In the genomic region with DNA sequence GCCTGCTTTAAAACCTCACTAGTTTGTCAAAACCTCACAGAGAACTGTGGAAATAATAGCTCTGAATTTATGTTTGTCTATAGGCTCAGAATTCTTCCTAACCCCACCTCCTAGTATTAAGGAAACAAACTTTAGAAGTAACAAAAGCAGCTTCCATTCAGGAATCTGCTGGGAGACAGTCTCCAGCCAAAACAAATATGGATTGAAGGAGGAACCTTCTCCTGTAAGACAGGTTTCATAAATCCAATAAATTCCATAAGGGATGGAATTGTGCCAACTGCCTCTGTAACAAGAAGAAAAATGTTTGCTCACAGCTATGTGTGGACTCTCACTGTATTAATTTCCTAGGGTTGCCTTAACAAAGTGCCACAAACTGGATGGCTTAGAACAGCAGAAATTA, we compare ENCODE assay signal across 31 cellular contexts. TPM values are rescaled to one million over a fixed set of nuclear protein-coding genes. Genes with fewer than 3 reads are reported as not detected.
DNase-seq lines count a peak whose midpoint lies in the region; ATAC-seq, FAIRE-seq and TF ChIP-seq lines count a peak whose summit lies in the region.
"Had no signal": no experiment of that assay in that cellular context is flagged by ENCODE, and none has a peak within 500 bp of the region (broad histone marks: within the 10 kb centered on the region; RNA-seq: fewer than 3 reads in every experiment).

No MANE protein-coding gene starts in this region.

- no peaks in the 10 kb centered on the region for H3K9me3 ChIP-seq in pancreas
- H3K9me3 ChIP-seq: esophagus squamous epithelium, left ventricle myocardium inferior, MG63, ovary, thoracic aorta, vagina had no signal

- DNase-seq in NCI-H2196 (lab: John Stamatoyannopoulos, UW; ENCODE audit: unreplicated experiment) (peak; percentile 33), NCI-H2196 treated with DMSO at 0.1 percent for 48 hours (lab: John Stamatoyannopoulos, UW; ENCODE audit: unreplicated experiment) (no peak), NCI-H2227 (lab: John Stamatoyannopoulos, UW; ENCODE audit: unreplicated experiment) (peak; percentile 33), T47D (ENCODE audit: low read depth in 1 of 2, low spot score in 1 of 2) (peak; percentile 70 to 99), pancreas (no peak), HTR-8/SVneo (ENCODE audit: insufficient read length, low spot score) (no peak), amniotic stem cell (lab: John Stamatoyannopoulos, UW) (no peak)
- DNase-seq: activated CD4-positive, alpha-beta T cell treated with anti-CD3 and anti-CD28 coated beads for 1 hour; activated gamma-delta T cell treated with Interleukin-2 at 50 U/mL for 16 hours; activated T-cell treated with anti-CD3 and anti-CD28 coated beads, Interleukin-2, amount 50 U/mL, for 1 hour; brain microvascular endothelial cell; esophagus squamous epithelium; HFFc6; hippocampal formation; left ventricle myocardium inferior; MG63; natural killer cell; NCI-H1417 treated with DMSO at 0.1 percent for 48 hours; NCI-H526; ovary; right cardiac atrium; SHP77; stimulated activated CD4-positive, alpha-beta T cell treated with anti-CD3 and anti-CD28 coated beads, Interleukin-12 subunit alpha, Interleukin-12 subunit beta, amount 100 ng/mL, for 4 hours; stimulated activated CD4-positive, alpha-beta T cell treated with anti-CD3 and anti-CD28 coated beads, Interleukin-4, amount 100 ng/mL, for 24 hours; stimulated activated naive B cell treated with anti-CD40 and anti-IgM and Interleukin-4, amounts not matched to agents 10 μg/mL and 1 μg/mL and 100 μg/mL, for 72 hours; T-cell had no signal

- intact Hi-C loops in pancreas (cut with DNase I), result no loop called here

- ATAC-seq in pancreas (peak; percentile 41 to 62 (median 50)), GM19324 (IDR thresholded peaks at IDR 0.05; ENCODE audit: low FRiP score, unreplicated experiment) (no peak)
- ATAC-seq: natural killer cell; right cardiac atrium; stimulated activated naive B cell treated with anti-CD40 and anti-IgM and Interleukin-4, amounts not matched to agents 10 μg/mL and 1 μg/mL and 100 μg/mL, for 72 hours; T-cell had no signal

- peak overlapping the region in 3 of 4 donors; percentile 13 to 83 (median 65) for H3K27ac ChIP-seq in pancreas
- H3K27ac ChIP-seq: brain microvascular endothelial cell, esophagus squamous epithelium, left ventricle myocardium inferior, ovary, thoracic aorta, vagina had no signal

- no peak overlapping the region for H3K4me3 ChIP-seq in pancreas
- H3K4me3 ChIP-seq: esophagus squamous epithelium, left ventricle myocardium inferior, MG63, ovary, thoracic aorta, vagina had no signal

- no peaks in the 10 kb centered on the region for H3K36me3 ChIP-seq in pancreas
- H3K36me3 ChIP-seq: brain microvascular endothelial cell, esophagus squamous epithelium, left ventricle myocardium inferior, MG63, ovary, thoracic aorta, vagina had no signal

- no peak for TF ChIP-seq CTCF in pancreas (IDR thresholded peaks at IDR 0.05)

- in situ Hi-C loops in T47D (cut with HindIII; ENCODE audit: low pct_unique_long_range_greater_than_20kb, low sequenced_read_pairs), result no loop called here

- peaks cover 20 to 49% (median 39%) of the 10 kb centered on the region in 3 donors for H3K4me1 ChIP-seq in pancreas
- H3K4me1 ChIP-seq: left ventricle myocardium inferior, vagina had no signal

- H3K27me3 ChIP-seq in pancreas, result no peaks in the 10 kb centered on the region
- H3K27me3 ChIP-seq: brain microvascular endothelial cell, esophagus squamous epithelium, MG63, ovary, vagina had no signal

- FAIRE-seq in pancreas (lab: Jason Lieb, UNC) (no peak), HTR-8/SVneo (lab: Jason Lieb, UNC) (no peak)
- FAIRE-seq: colon, frontal cortex had no signal

RNA-seq across cellular contexts. Expression of gene SYCP2, which starts 7.5 kb away (rescaled TPM):
- total RNA-seq in pancreas, result 1 to 10 TPM; 1.3 to 4.7 (median 2.5) TPM
- 1 to 10 TPM; 4.0 to 4.4 TPM for polyA plus RNA-seq in pancreas

RNA-seq across cellular contexts. Expression of gene PPP1R3D, which starts 14.2 kb away (rescaled TPM):
- 1 to 10 TPM; 3.0 to 6.3 (median 4.0) TPM for total RNA-seq in pancreas
- polyA plus RNA-seq in pancreas, result 1 to 10 TPM; 1.4 to 2.6 TPM

RNA-seq across cellular contexts. Expression of gene FAM217B, which starts 14.3 kb away (rescaled TPM):
- 1 to 10 TPM; 2.5 to 6.6 (median 3.9) TPM for total RNA-seq in pancreas
- polyA plus RNA-seq in pancreas, result 1 to 10 TPM; 1.4 to 2.3 TPM

RNA-seq across cellular contexts. Expression of gene CDH26, which starts 32.3 kb away (rescaled TPM):
- under 1 TPM; 0.13 to 0.97 (median 0.42) TPM for total RNA-seq in pancreas
- polyA plus RNA-seq in pancreas, result 1 to 10 TPM in 1 of 2 donors, under 1 TPM in 1; 0.89 to 1.1 TPM

Comparison
In these comparisons a context has a peak if more than half of its experiments do, and no peak if none do; other contexts are left out.
1. DNase-seq: peak in NCI-H2196 (single experiment), NCI-H2227 (single experiment) and T47D (2 of 2); none in NCI-H2196 treated with DMSO at 0.1 percent for 48 hours (single experiment), pancreas (0 of 6), HTR-8/SVneo (single experiment) and amniotic stem cell (single experiment).